Comparison of ENCODE assay signal across 20 cellular contexts in genomic region chr2:226184540-226184939, GRCh38.
DNase-seq lines count a peak whose midpoint lies in the region; ATAC-seq and TF ChIP-seq lines count a peak whose summit lies in the region.
"Had no signal": no experiment of that assay in that cellular context is flagged by ENCODE, and none has a peak within 500 bp of the region (broad histone marks: within the 10 kb centered on the region; RNA-seq: fewer than 3 reads in every experiment).

No MANE protein-coding gene starts in this region.

- no peak for ATAC-seq in HCT116
- ATAC-seq: HepG2 had no signal

- no peaks in the 10 kb centered on the region for H3K9me3 ChIP-seq in HCT116 (ENCODE audit: control insufficient read depth in 1 of 2, insufficient read depth in 1 of 2, low read depth in 1 of 2, low read length in 2 of 2)
- peaks cover 5% of the 10 kb centered on the region; the same call in 1 of the 2 replicates for H3K9me3 ChIP-seq in SJCRH30 (replicated peaks)

- POLR2A ChIA-PET in HCT116 (lab: Charles Lee), result interaction anchor here (0.7 to 3.1 kb wide), 19 partner anchors 8 to 576 kb away, joined by 3 to 16 read pairs (median 4); no protein-coding TSS in a partner anchor

- no peak for TF ChIP-seq CTCF in HCT116 (IDR thresholded peaks at IDR 0.05 in 2 of 3, conservative IDR thresholded peaks at IDR 0.05 in 1 of 3; ENCODE audit: borderline replicate concordance in 1 of 3, insufficient read depth in 1 of 3, low read depth in 2 of 3, low read length in 2 of 3)
- no peak for TF ChIP-seq CTCF in fibroblast of the aortic adventitia (IDR thresholded peaks at IDR 0.05; ENCODE audit: insufficient read depth, low read length)

- DNase-seq in HCT116 (ENCODE audit: low read depth, low spot score), result no peak
- peak in 1 of 2 experiments; percentile 13 for DNase-seq in SJCRH30
- DNase-seq in fibroblast of the aortic adventitia (ENCODE audit: low read depth), result peak; percentile 27
- DNase-seq in activated effector memory CD4-positive, alpha-beta T cell treated with anti-CD3 and anti-CD28 coated beads, Interleukin-2, amount 50 U/mL, for 16 hours, result no peak
- DNase-seq in activated T-cell treated with anti-CD3 and anti-CD28 coated beads, Interleukin-2, amount 50 U/mL, for 48 hours, result no peak
- no peak for DNase-seq in activated CD4-positive, alpha-beta T cell treated with anti-CD3 and anti-CD28 coated beads for 4 hours
- no peak for DNase-seq in AG20443 (ENCODE audit: low spot score)
- DNase-seq: activated CD4-positive, alpha-beta T cell treated with anti-CD3 and anti-CD28 coated beads, Interleukin-2, amount 50 U/mL, for 4 hours; activated CD8-positive, alpha-beta memory T cell treated with anti-CD3 and anti-CD28 coated beads, Interleukin-2, amount 50 U/mL, for 48 hours; activated effector memory CD4-positive, alpha-beta T cell treated with Interleukin-2 at 50 U/mL for 16 hours; caudate nucleus; NCI-H1417 treated with DMSO at 0.1 percent for 48 hours; NCI-H2171; NCI-H526 treated with DMSO at 0.1 percent for 48 hours; nephron progenitor cell; SHP77 treated with DMSO at 0.1 percent for 48 hours; stomach had no signal

- peaks cover 54% of the 10 kb centered on the region for H3K79me2 ChIP-seq in HCT116 (ENCODE audit: insufficient read depth, low read length)

- H3K4me3 ChIP-seq in HCT116 (replicated peaks in 1 of 2; ENCODE audit: low read depth in 1 of 2, low read length in 2 of 2), result peak overlapping the region; percentile 22 to 45
- peak overlapping the region; percentile 49 for H3K4me3 ChIP-seq in SJCRH30
- no peak overlapping the region for H3K4me3 ChIP-seq in fibroblast of the aortic adventitia (ENCODE audit: low read depth, low read length)
- no peak overlapping the region for H3K4me3 ChIP-seq in rectal smooth muscle tissue (ENCODE audit: low read length)
- H3K4me3 ChIP-seq: stomach had no signal

- no TSS peak for BruUV-seq in HCT116 (replicated peaks; lab: Mats Ljungman, UMichigan)

- peaks cover 0 to 10% of the 10 kb centered on the region in 2 experiments; a peak in 1 of 4 replicates for H3K36me3 ChIP-seq in HCT116 (ENCODE audit: control insufficient read depth in 1 of 2, insufficient read depth in 2 of 2, low read length in 2 of 2)
- no peaks in the 10 kb centered on the region for H3K36me3 ChIP-seq in SJCRH30
- no peaks in the 10 kb centered on the region for H3K36me3 ChIP-seq in rectal smooth muscle tissue (ENCODE audit: control insufficient read depth, insufficient read depth, low read length)
- H3K36me3 ChIP-seq: stomach had no signal

- H4K20me1 ChIP-seq in HCT116 (ENCODE audit: insufficient read depth), result no peaks in the 10 kb centered on the region

- CTCF ChIA-PET in HCT116 (lab: Charles Lee), result interaction anchor here (1.2 kb wide), 1 partner anchor 66 kb away, joined by 3 read pairs; no protein-coding TSS in a partner anchor

- peak overlapping the region; percentile 95 for H3K27ac ChIP-seq in HCT116 (ENCODE audit: low read depth, low read length)
- peak overlapping the region; percentile 97 for H3K27ac ChIP-seq in SJCRH30
- peak overlapping the region; percentile 6 for H3K27ac ChIP-seq in rectal smooth muscle tissue (ENCODE audit: low read depth, low read length)
- H3K27ac ChIP-seq: VCaP had no signal

- no peak for TF ChIP-seq POLR2A in HCT116 (IDR thresholded peaks at IDR 0.05; ENCODE audit: borderline replicate concordance, extremely low read depth, insufficient read depth, insufficient read length)

- intact Hi-C loops in HCT116 (cut with micrococcal nuclease), result loop anchor here (2.0 to 10.0 kb wide), 3 partner anchors 70 to 810 kb away; no protein-coding TSS in a partner anchor

- H2AFZ ChIP-seq in HCT116 (ENCODE audit: low read depth, low read length, poor library complexity, severe bottlenecking), result no peak overlapping the region

- H3K9ac ChIP-seq in HCT116 (ENCODE audit: low read length), result peak overlapping the region; percentile 79
- H3K9ac ChIP-seq in rectal smooth muscle tissue (ENCODE audit: low read length), result no peak overlapping the region

- no peaks in the 10 kb centered on the region for H3K9me2 ChIP-seq in HCT116 (ENCODE audit: insufficient read depth)

- no peak for TF ChIP-seq RAD21 in HCT116 (IDR thresholded peaks at IDR 0.05; ENCODE audit: low read depth)

- H3K27me3 ChIP-seq in HCT116 (ENCODE audit: insufficient read depth, low read length), result no peaks in the 10 kb centered on the region
- no peaks in the 10 kb centered on the region for H3K27me3 ChIP-seq in SJCRH30
- H3K27me3 ChIP-seq in rectal smooth muscle tissue (ENCODE audit: control insufficient read depth, insufficient read depth, low read length), result no peaks in the 10 kb centered on the region
- H3K27me3 ChIP-seq: stomach had no signal

- RAD21 ChIA-PET in HCT116 (lab: Charles Lee; ENCODE audit: low non-redundant PET in 1 of 2, low total read pairs in 2 of 2, uncharacterized antibody in 2 of 2, unreplicated experiment in 2 of 2), result no interaction called here

- peaks cover 84 to 100% of the 10 kb centered on the region in 2 experiments for H3K4me1 ChIP-seq in HCT116 (ENCODE audit: control insufficient read depth in 1 of 2, insufficient read depth in 2 of 2, low read length in 2 of 2)
- H3K4me1 ChIP-seq in SJCRH30, result peaks cover 41% of the 10 kb centered on the region
- H3K4me1 ChIP-seq in rectal smooth muscle tissue (ENCODE audit: control insufficient read depth, insufficient read depth, low read length), result peaks cover 6% of the 10 kb centered on the region

- H3K4me2 ChIP-seq in HCT116 (ENCODE audit: low read length), result peak overlapping the region; percentile 80

TF ChIP-seq in HCT116, 20 proteins besides CTCF, POLR2A, EP300 and RAD21:
- TF ChIP-seq JUND (IDR thresholded peaks at IDR 0.05) (no peak), POLR2AphosphoS5 (IDR thresholded peaks at IDR 0.05; ENCODE audit: low read depth, low read length) (peak; percentile 36; the same call in 1 of the 2 replicates), TCF7L2 (IDR thresholded peaks at IDR 0.05; ENCODE audit: borderline replicate concordance, extremely low read depth, insufficient read depth, insufficient read length) (peak; percentile 51), SP1 (IDR thresholded peaks at IDR 0.05; ENCODE audit: low read depth) (peak; percentile 30; the same call in 1 of the 2 replicates), SIN3A (IDR thresholded peaks at IDR 0.05; ENCODE audit: low read depth) (no peak), EGR1 (IDR thresholded peaks at IDR 0.05; ENCODE audit: low read depth) (no peak)

Comparison
In these comparisons a context has a peak if more than half of its experiments do, and no peak if none do; other contexts are left out.
1. H3K27ac ChIP-seq: peak in every context shown above with its lines; median percentile 97 in SJCRH30; 95 in HCT116; 6 in rectal smooth muscle tissue.
2. H3K4me3 ChIP-seq: peak in HCT116 (2 of 2) and SJCRH30 (single experiment); none in fibroblast of the aortic adventitia (single experiment) and rectal smooth muscle tissue (single experiment).